ENCODE assay signal across 9 cellular contexts in genomic region chr6:43702522-43703440, GRCh38. TPM values are rescaled to one million over a fixed set of nuclear protein-coding genes. Genes with fewer than 3 reads are reported as not detected.
DNase-seq lines count a peak whose midpoint lies in the region; ATAC-seq lines count a peak whose summit lies in the region.
"Had no signal": no experiment of that assay in that cellular context is flagged by ENCODE, and none has a peak within 500 bp of the region (broad histone marks: within the 10 kb centered on the region; RNA-seq: fewer than 3 reads in every experiment).

No MANE protein-coding gene starts in this region.

- peak overlapping the region; percentile 57 to 60 for H3K9ac ChIP-seq in mucosa of rectum (ENCODE audit: low read depth in 1 of 2, low read length in 2 of 2)

- H3K4me1 ChIP-seq in mucosa of rectum (ENCODE audit: control insufficient read depth in 2 of 2, insufficient read depth in 2 of 2, low read length in 2 of 2): peaks cover 34 to 62% of the 10 kb centered on the region in 2 donors
- peaks cover 4% of the 10 kb centered on the region for H3K4me1 ChIP-seq in urinary bladder (ENCODE audit: insufficient read depth)

- H3K9me3 ChIP-seq in mucosa of rectum (ENCODE audit: control insufficient read depth in 2 of 2, low read length in 2 of 2): no peaks in the 10 kb centered on the region

- H3K27ac ChIP-seq in mucosa of rectum (ENCODE audit: low read depth in 2 of 2, low read length in 2 of 2): peak overlapping the region; percentile 89 to 91
- peak overlapping the region; percentile 85 for H3K27ac ChIP-seq in urinary bladder (ENCODE audit: low read depth)

- WGBS in urinary bladder: 19% methylated on average over 15 of the region's 15 CpGs

- H3K27me3 ChIP-seq in mucosa of rectum (ENCODE audit: control insufficient read depth in 2 of 2, insufficient read depth in 2 of 2, low read length in 2 of 2): no peaks in the 10 kb centered on the region

- H3K36me3 ChIP-seq in mucosa of rectum (ENCODE audit: control insufficient read depth in 2 of 2, insufficient read depth in 2 of 2, low read length in 2 of 2) (no peaks in the 10 kb centered on the region), urinary bladder (ENCODE audit: insufficient read depth) (no peaks in the 10 kb centered on the region)

- in situ Hi-C loops in SK-MEL-5 (cut with HindIII; ENCODE audit: low pct_unique_long_range_greater_than_20kb, low sequenced_read_pairs): no loop called here

- peak; percentile 11 to 17 for DNase-seq in NCI-H2081 (lab: John Stamatoyannopoulos, UW)
- DNase-seq in NCI-H2081 treated with DMSO at 0.1 percent for 48 hours (lab: John Stamatoyannopoulos, UW): no peak
- peak; percentile 96 for DNase-seq in HPDE6-E6E7 (ENCODE audit: extremely low spot score)
- peak; percentile 82 for DNase-seq in SK-MEL-5 (ENCODE audit: low read depth, low spot score)

- peak overlapping the region in 1 of 2 donors; percentile 43 for H3K4me3 ChIP-seq in mucosa of rectum (ENCODE audit: low read length in 2 of 2)
- H3K4me3 ChIP-seq in urinary bladder (ENCODE audit: low read depth, low read length): no peak overlapping the region

- ATAC-seq in esophagus mucosa: peak; percentile 94
- ATAC-seq in GM19023 (IDR thresholded peaks at IDR 0.05; ENCODE audit: unreplicated experiment): no peak

RNA-seq across cellular contexts. Expression of gene MRPS18A, which starts 15.2 kb away (rescaled TPM):
- 80.8 and 83.0 TPM in 2 replicates for total RNA-seq in SK-MEL-5 (2014; rRNA removed; shearing (Covaris generic))
- polyA plus RNA-seq in SK-MEL-5 (2015; cell fraction: cytosol; rRNA removed): 62.2 TPM in 2 replicates
- polyA plus RNA-seq in SK-MEL-5 (2015; cell fraction: nucleus; rRNA removed): 11.3 and 17.2 TPM in 2 replicates
- total RNA-seq in esophagus mucosa: 44.5 TPM
- total RNA-seq in urinary bladder: 33.3 TPM
- 55.8 TPM for polyA plus RNA-seq in urinary bladder

RNA-seq across cellular contexts. Expression of gene RSPH9, which starts 57.9 kb away (rescaled TPM):
- total RNA-seq in SK-MEL-5 (2014; rRNA removed; shearing (Covaris generic)): 1.1 and 1.7 TPM in 2 replicates
- polyA plus RNA-seq in SK-MEL-5 (2015; cell fraction: cytosol; rRNA removed): 0.98 and 1.0 TPM in 2 replicates
- 0.08 and 0.36 TPM in 2 replicates for polyA plus RNA-seq in SK-MEL-5 (2015; cell fraction: nucleus; rRNA removed)
- total RNA-seq in esophagus mucosa (not detected), urinary bladder (1.0 TPM)
- polyA plus RNA-seq in urinary bladder: 0.60 TPM
- total RNA-seq: CD4-positive, alpha-beta memory T cell had no signal
